14 cellular contexts compared by ENCODE assay signal in the genomic region with DNA sequence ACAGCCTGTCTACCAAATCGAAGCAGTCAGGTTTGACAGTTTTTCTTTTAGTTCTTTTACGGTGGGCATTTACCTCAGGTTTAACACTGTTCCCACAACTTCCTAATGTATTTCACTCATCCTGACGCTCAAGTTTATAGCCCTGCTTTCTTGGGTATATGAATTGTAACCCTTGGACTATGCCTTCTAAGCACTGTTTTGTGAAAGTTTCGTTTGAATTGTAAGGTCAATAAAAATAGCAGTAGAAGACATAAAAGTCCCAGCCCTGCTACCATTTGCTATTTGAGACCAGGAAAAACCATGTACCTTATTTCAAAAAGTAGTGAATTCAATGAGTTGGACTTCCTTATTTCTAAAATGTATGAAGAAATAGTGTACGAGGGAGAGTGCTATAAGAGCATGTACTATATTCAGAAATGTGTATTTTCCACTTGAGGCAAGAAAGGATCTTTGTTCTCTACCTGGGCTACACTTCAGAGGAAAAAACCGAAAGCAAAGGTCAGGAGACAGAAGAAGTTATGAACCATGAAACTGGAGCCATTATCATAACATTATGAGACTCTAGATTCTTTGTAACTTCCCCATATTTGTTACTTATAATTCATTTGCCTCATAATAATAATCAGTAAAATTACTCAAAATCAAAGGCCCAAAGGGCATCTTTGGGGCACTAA. TPM values are rescaled to one million over a fixed set of nuclear protein-coding genes. Genes with fewer than 3 reads are reported as not detected.
DNase-seq lines count a peak whose midpoint lies in the region; ATAC-seq, FAIRE-seq and TF ChIP-seq lines count a peak whose summit lies in the region.
"Had no signal": no experiment of that assay in that cellular context is flagged by ENCODE, and none has a peak within 500 bp of the region (broad histone marks: within the 10 kb centered on the region; RNA-seq: fewer than 3 reads in every experiment).

No MANE protein-coding gene starts in this region.

- H3K4me3 ChIP-seq in HepG2 (replicated peaks in 1 of 3; ENCODE audit: insufficient read depth in 1 of 3, low read depth in 2 of 3, low read length in 3 of 3): peak overlapping the region; percentile 67 to 91 (median 90); a peak in 5 of 6 replicates
- no peak overlapping the region for H3K4me3 ChIP-seq in right lobe of liver
- H3K4me3 ChIP-seq in OCI-LY7 (ENCODE audit: low read depth, low read length, poor library complexity, severe bottlenecking): peak overlapping the region; percentile 98
- H3K4me3 ChIP-seq in fibroblast of lung (replicated peaks in 1 of 4; ENCODE audit: control extremely low read depth in 1 of 4, insufficient read depth in 1 of 4, low read depth in 3 of 4, low read length in 4 of 4): peak overlapping the region in 1 of 4 experiments; percentile 87
- H3K4me3 ChIP-seq in upper lobe of right lung: peak overlapping the region; percentile 92

- H3K79me2 ChIP-seq in HepG2 (ENCODE audit: insufficient read depth, low read length) (peaks cover 81% of the 10 kb centered on the region), OCI-LY7 (ENCODE audit: insufficient read depth, low read depth, low read length) (peaks cover 50% of the 10 kb centered on the region), fibroblast of lung (ENCODE audit: control insufficient read depth, insufficient read depth, low read length) (peaks cover 36% of the 10 kb centered on the region)

- no peaks in the 10 kb centered on the region for H3K36me3 ChIP-seq in HepG2 (replicated peaks in 1 of 2; ENCODE audit: control insufficient read depth in 1 of 2, insufficient read depth in 2 of 2, low read length in 2 of 2)
- H3K36me3 ChIP-seq in right lobe of liver: no peaks in the 10 kb centered on the region
- H3K36me3 ChIP-seq in OCI-LY7 (ENCODE audit: insufficient read depth, low read length): peaks cover 9% of the 10 kb centered on the region; the same call in 1 of the 2 replicates
- no peaks in the 10 kb centered on the region for H3K36me3 ChIP-seq in fibroblast of lung (ENCODE audit: control insufficient read depth, insufficient read depth, low read length)
- no peaks in the 10 kb centered on the region for H3K36me3 ChIP-seq in upper lobe of right lung

- DNase-seq in HepG2 (ENCODE audit: low spot score): peak; percentile 87
- DNase-seq in right lobe of liver: no peak
- DNase-seq in OCI-LY7 (ENCODE audit: low spot score): no peak
- no peak for DNase-seq in fibroblast of lung (ENCODE audit: low read depth in 2 of 2)
- DNase-seq in upper lobe of right lung: no peak
- DNase-seq in islet precursor cell: no peak
- DNase-seq: activated CD4-positive, alpha-beta T cell treated with anti-CD3 and anti-CD28 coated beads for 1 hour; cerebellar nuclear complex; DMS53; hypothalamus; NCI-H446 had no signal

- TF ChIP-seq EP300 in HepG2 (IDR thresholded peaks at IDR 0.05; ENCODE audit: low read depth in 2 of 2, low read length in 2 of 2): peak in 1 of 2 experiments; percentile 57; a peak in 1 of 4 replicates
- TF ChIP-seq EP300 in HepG2 (CRISPR knock-in tag; IDR thresholded peaks at IDR 0.05; ENCODE audit: borderline replicate concordance): no peak

- H3K27me3 ChIP-seq in HepG2 (ENCODE audit: control insufficient read depth in 1 of 2, insufficient read depth in 2 of 2, low read length in 2 of 2) (no peaks in the 10 kb centered on the region; a peak in 1 of 5 replicates), right lobe of liver (no peaks in the 10 kb centered on the region), fibroblast of lung (ENCODE audit: control insufficient read depth, insufficient read depth, low read length) (no peaks in the 10 kb centered on the region), upper lobe of right lung (no peaks in the 10 kb centered on the region)

- H2AFZ ChIP-seq in HepG2 (ENCODE audit: low read length) (peak overlapping the region; percentile 52), OCI-LY7 (ENCODE audit: low read length) (peak overlapping the region; percentile 92), fibroblast of lung (ENCODE audit: low read length) (no peak overlapping the region)

- H4K20me1 ChIP-seq in HepG2 (ENCODE audit: insufficient read depth, low read length) (peaks cover 23% of the 10 kb centered on the region), OCI-LY7 (ENCODE audit: insufficient read depth, low read length) (peaks cover 24% of the 10 kb centered on the region), fibroblast of lung (ENCODE audit: control insufficient read depth, extremely low read depth, insufficient read depth, low read length) (no peaks in the 10 kb centered on the region)

- ATAC-seq in HepG2: no peak
- no peak for ATAC-seq in right lobe of liver
- no peak for ATAC-seq in upper lobe of right lung
- no peak for ATAC-seq in GM19452 (IDR thresholded peaks at IDR 0.05; ENCODE audit: unreplicated experiment)
- ATAC-seq in GM18909 (IDR thresholded peaks at IDR 0.05; ENCODE audit: poor library complexity, unreplicated experiment): no peak
- ATAC-seq: sciatic nerve had no signal

- peak; percentile 28 for FAIRE-seq in HepG2 (lab: Jason Lieb, UNC)

- H3K4me1 ChIP-seq in HepG2 (ENCODE audit: insufficient read depth, low read length) (peaks cover 32% of the 10 kb centered on the region), right lobe of liver (peaks cover 0 to 23% (median 3%) of the 10 kb centered on the region in 4 donors), OCI-LY7 (ENCODE audit: insufficient read depth, low read length, poor library complexity, severe bottlenecking) (peaks cover 30% of the 10 kb centered on the region), fibroblast of lung (ENCODE audit: control insufficient read depth, extremely low read depth, insufficient read depth, low read length) (no peaks in the 10 kb centered on the region), upper lobe of right lung (peaks cover 22% of the 10 kb centered on the region)

- intact Hi-C loops in HepG2 (cut with micrococcal nuclease; ENCODE audit: unreplicated experiment): loop anchor here (5.0 to 10.0 kb wide), 2 partner anchors 102 to 669 kb away; no protein-coding TSS in a partner anchor
- intact Hi-C loops in right lobe of liver (cut with DNase I): no loop called here
- intact Hi-C loops in OCI-LY7 (cut with micrococcal nuclease; ENCODE audit: unreplicated experiment): no loop called here
- intact Hi-C loops in upper lobe of right lung (cut with DNase I): no loop called here

- TF ChIP-seq POLR2A in HepG2 (IDR thresholded peaks at IDR 0.05; ENCODE audit: insufficient read depth in 1 of 2, low read depth in 2 of 2, low read length in 2 of 2): no peak
- TF ChIP-seq POLR2A in right lobe of liver (IDR thresholded peaks at IDR 0.05): no peak

- TF ChIP-seq RAD21 in HepG2 (CRISPR knock-in tag; IDR thresholded peaks at IDR 0.05): no peak

- H3K9me3 ChIP-seq in HepG2 (ENCODE audit: low read length): no peaks in the 10 kb centered on the region
- no peaks in the 10 kb centered on the region for H3K9me3 ChIP-seq in right lobe of liver
- no peaks in the 10 kb centered on the region for H3K9me3 ChIP-seq in OCI-LY7 (ENCODE audit: low read length)
- H3K9me3 ChIP-seq in fibroblast of lung (ENCODE audit: control insufficient read depth, insufficient read depth, low read depth, low read length): no peaks in the 10 kb centered on the region
- H3K9me3 ChIP-seq in upper lobe of right lung: no peaks in the 10 kb centered on the region

- CTCF ChIA-PET in HepG2 (lab: Yijun Ruan, JAX; ENCODE audit: low intra/inter-chr PET ratio, low total read pairs): no interaction called here
- CTCF ChIA-PET in OCI-LY7 (lab: Charles Lee; ENCODE audit: unreplicated experiment): no interaction called here

- peak overlapping the region; percentile 76 for H3K4me2 ChIP-seq in HepG2 (ENCODE audit: low read depth, low read length)
- H3K4me2 ChIP-seq in OCI-LY7 (ENCODE audit: low read length): peak overlapping the region; percentile 95
- H3K4me2 ChIP-seq in fibroblast of lung (ENCODE audit: extremely low read depth, insufficient read depth, low read length): peak overlapping the region; percentile 88

- peak overlapping the region; percentile 88 for H3K27ac ChIP-seq in HepG2 (ENCODE audit: extremely low read length, insufficient read depth, low read length)
- no peak overlapping the region for H3K27ac ChIP-seq in right lobe of liver
- no peak overlapping the region for H3K27ac ChIP-seq in OCI-LY7 (ENCODE audit: low read depth, low read length, poor library complexity, severe bottlenecking)
- H3K27ac ChIP-seq in fibroblast of lung (ENCODE audit: insufficient read depth, low read length): no peak overlapping the region
- H3K27ac ChIP-seq in upper lobe of right lung: peak overlapping the region; percentile 27

- BruUV-seq in HepG2 (replicated peaks; lab: Mats Ljungman, UMichigan) (no TSS peak), OCI-LY7 (replicated peaks; lab: Mats Ljungman, UMichigan) (no TSS peak)

- no peak for TF ChIP-seq CTCF in HepG2 (CRISPR knock-in tag; IDR thresholded peaks at IDR 0.05)
- TF ChIP-seq CTCF in right lobe of liver (IDR thresholded peaks at IDR 0.05): no peak
- TF ChIP-seq CTCF in OCI-LY7 (conservative IDR thresholded peaks at IDR 0.05; ENCODE audit: low read length): no peak
- no peak for TF ChIP-seq CTCF in fibroblast of lung (conservative IDR thresholded peaks at IDR 0.05 in 1 of 2, IDR thresholded peaks at IDR 0.05 in 1 of 2; ENCODE audit: low read depth in 1 of 2, low read length in 2 of 2)
- no peak for TF ChIP-seq CTCF in upper lobe of right lung (IDR thresholded peaks at IDR 0.05)

- H3K9ac ChIP-seq in HepG2 (ENCODE audit: insufficient read depth, low read depth, low read length) (peak overlapping the region; percentile 96), fibroblast of lung (ENCODE audit: insufficient read depth, low read length) (no peak overlapping the region)

- POLR2A ChIA-PET in HepG2 (lab: Yijun Ruan, JAX): interaction anchor here (2.2 to 3.0 kb wide), 3 partner anchors 15 to 106 kb away, joined by 9 to 48 read pairs (median 15); partner anchors contain the start of gene ITGAV
- POLR2A ChIA-PET in OCI-LY7 (lab: Charles Lee): no interaction called here

- in situ Hi-C loops in HepG2 (cut with HindIII; ENCODE audit: extremely low pct_ligation_motif_present, low pct_unique_long_range_greater_than_20kb): no loop called here

- 4% methylated on average over 6 of the region's 6 CpGs for WGBS in HepG2 (ENCODE audit: low lambda C conversion rate)
- 47% methylated on average over 6 of the region's 6 CpGs for WGBS in right lobe of liver (ENCODE audit: insufficient coverage, low coverage, low lambda C conversion rate, missing lambda C conversion rate)

- H3K9me2 ChIP-seq in OCI-LY7 (ENCODE audit: insufficient read depth, low read length): 0 out of 2 replicates have a peak, but pooled peaks cover 5% of the 10 kb centered on the region

RNA-seq across cellular contexts. Expression of gene ZC3H15, which starts 1.9 kb away (rescaled TPM):
- total RNA-seq in HepG2 (2016; rRNA removed; fragmentation: Illumina TruSeq; extraction: Trizol): 168 and 286 TPM in 2 replicates
- total RNA-seq in HepG2 (2016; cell fraction: cytosol; rRNA removed; fragmentation: Illumina TruSeq; extraction: Trizol; ENCODE audit: low read depth): 39.3 and 41.4 TPM in 2 replicates
- total RNA-seq in HepG2 (2016; cell fraction: insoluble cytoplasmic fraction; rRNA removed; fragmentation: Illumina TruSeq; extraction: Trizol): 174 and 286 TPM in 2 replicates
- total RNA-seq in HepG2 (2016; cell fraction: membrane; rRNA removed; fragmentation: Illumina TruSeq; extraction: Trizol): 84.8 and 91.5 TPM in 2 replicates
- total RNA-seq in HepG2 (2016; cell fraction: nucleus; rRNA removed; fragmentation: Illumina TruSeq; extraction: Trizol): 113 and 129 TPM in 2 replicates
- 52.4 and 84.6 TPM in 2 replicates for polyA plus RNA-seq in HepG2 (2011; rRNA removed)
- 36.7 and 43.7 TPM in 2 replicates for polyA plus RNA-seq in HepG2 (2011; cell fraction: cytosol; rRNA removed)
- polyA plus RNA-seq in HepG2 (2011; cell fraction: nucleus; rRNA removed): 37.4 and 45.3 TPM in 2 replicates
- 101 and 115 TPM in 2 replicates for polyA plus RNA-seq in HepG2 (2012)
- polyA plus RNA-seq in HepG2 (2016; cell fraction: cytosol; fragmentation: Illumina TruSeq; extraction: Trizol; ENCODE audit: low read depth): 19.6 and 19.9 TPM in 2 replicates
- 271 and 305 TPM in 2 replicates for polyA plus RNA-seq in HepG2 (2016; cell fraction: insoluble cytoplasmic fraction; fragmentation: Illumina TruSeq; extraction: Trizol; ENCODE audit: low read depth)
- 50.1 and 56.6 TPM in 2 replicates for polyA plus RNA-seq in HepG2 (2016; cell fraction: membrane; fragmentation: Illumina TruSeq; extraction: Trizol; ENCODE audit: low read depth)
- polyA plus RNA-seq in HepG2 (2016; cell fraction: nucleus; fragmentation: Illumina TruSeq; extraction: Trizol; ENCODE audit: insufficient read depth, low read depth): 191 and 195 TPM in 2 replicates
- polyA minus RNA-seq in HepG2 (2011; rRNA and poly(A)+ RNA removed; ENCODE audit: low replicate concordance): 7.5 and 12.5 TPM in 2 replicates
- polyA minus RNA-seq in HepG2 (2011; cell fraction: cytosol; rRNA and poly(A)+ RNA removed): 40.4 and 47.8 TPM in 2 replicates
- polyA minus RNA-seq in HepG2 (2011; cell fraction: nucleus; rRNA and poly(A)+ RNA removed): 119 and 132 TPM in 2 replicates
- 10 to 100 TPM; 20.7 to 41.2 (median 30.5) TPM for total RNA-seq in right lobe of liver
- total RNA-seq in OCI-LY7 (2014; rRNA removed; shearing (Covaris generic)): 47.7 and 71.3 TPM in 2 replicates
- 74.0 and 76.5 TPM in 2 replicates for total RNA-seq in OCI-LY7 (2022)
- 79.9 and 92.7 TPM in 2 replicates for total RNA-seq in fibroblast of lung
- polyA plus RNA-seq in fibroblast of lung: 83.8 and 94.1 TPM in 2 replicates
- 59.9 and 67.3 TPM in 2 replicates for polyA plus RNA-seq in fibroblast of lung (2012)
- 2.2 and 4.8 TPM in 2 replicates for polyA minus RNA-seq in fibroblast of lung (ENCODE audit: low replicate concordance)
- total RNA-seq in upper lobe of right lung: 42.9 TPM

Comparison
In these comparisons a context has a peak if more than half of its experiments do, and no peak if none do; other contexts are left out.
1. H3K27ac ChIP-seq: peak in HepG2 (single experiment) and upper lobe of right lung (single experiment); none in right lobe of liver (0 of 3), OCI-LY7 (single experiment) and fibroblast of lung (single experiment).
2. H3K4me3 ChIP-seq: peak in HepG2 (3 of 3), OCI-LY7 (single experiment) and upper lobe of right lung (single experiment); none in right lobe of liver (0 of 3).
3. Peak in every context shown above with its lines, with median percentiles within 50 percentile points of each other: H3K4me2 ChIP-seq.